11 cellular contexts compared by ENCODE assay signal in the genomic region with DNA sequence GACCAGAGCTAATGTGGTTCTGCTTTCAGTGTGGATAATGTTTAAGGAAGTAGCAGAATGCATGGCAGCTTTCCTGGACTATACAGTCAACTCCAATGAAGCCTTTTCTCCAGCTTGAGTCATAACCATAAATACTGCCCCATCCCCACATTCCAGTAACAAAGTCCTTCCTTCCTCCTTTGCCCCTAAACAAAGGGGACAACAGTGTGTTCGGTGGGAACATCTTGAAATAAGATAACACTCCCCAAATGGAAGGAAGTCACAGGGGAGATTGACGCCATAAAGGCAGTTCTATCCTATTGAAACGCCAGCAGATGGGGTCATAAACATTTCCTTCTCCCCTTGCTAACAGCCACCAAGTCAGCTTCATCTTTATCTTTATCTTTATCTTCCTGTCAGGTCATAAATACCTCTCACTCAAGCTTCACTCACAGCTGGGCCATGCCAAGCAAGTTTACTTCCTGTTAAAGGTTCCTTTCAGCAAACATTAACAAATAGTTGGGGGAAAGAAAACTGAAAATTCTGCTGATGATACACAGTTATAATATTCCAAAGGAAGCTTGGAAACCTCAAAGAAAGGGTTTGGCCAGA.
DNase-seq lines count a peak whose midpoint lies in the region; TF ChIP-seq lines count a peak whose summit lies in the region.
"Had no signal": no experiment of that assay in that cellular context is flagged by ENCODE, and none has a peak within 500 bp of the region (broad histone marks: within the 10 kb centered on the region; RNA-seq: fewer than 3 reads in every experiment).

No MANE protein-coding gene starts in this region.

- no peak overlapping the region for H3K4me3 Mint-ChIP-seq in progenitor cell of endocrine pancreas (ENCODE audit: low read depth)
- H3K4me3 Mint-ChIP-seq: neural crest cell had no signal

- H3K9me3 ChIP-seq in testis, result no peaks in the 10 kb centered on the region

- peaks cover 39% of the 10 kb centered on the region for H3K4me1 Mint-ChIP-seq in progenitor cell of endocrine pancreas (ENCODE audit: low read depth)

- no peaks in the 10 kb centered on the region for H3K36me3 Mint-ChIP-seq in progenitor cell of endocrine pancreas (ENCODE audit: insufficient read depth)

- no peak overlapping the region for H3K27ac Mint-ChIP-seq in progenitor cell of endocrine pancreas

- H3K27ac ChIP-seq in testis, result no peak overlapping the region
- H3K27ac ChIP-seq: dorsolateral prefrontal cortex had no signal

- TF ChIP-seq POLR2A in testis (IDR thresholded peaks at IDR 0.05), result no peak

- DNase-seq in A172 (ENCODE audit: low spot score) (peak; percentile 62), GM12865 (ENCODE audit: low read depth) (peak; percentile 24), RPMI7951 (ENCODE audit: low read depth) (peak; percentile 61), fibroblast of pulmonary artery (ENCODE audit: low read depth) (peak; percentile 77), GM19238 (ENCODE audit: insufficient read length, low spot score) (no peak), progenitor cell of endocrine pancreas (ENCODE audit: low spot score, unreplicated experiment) (no peak), testis (no peak)
- DNase-seq in activated CD4-positive, alpha-beta T cell treated with anti-CD3 and anti-CD28 coated beads for 4 hours, result no peak
- DNase-seq: dorsolateral prefrontal cortex, NCI-H1417 treated with DMSO at 0.1 percent for 48 hours had no signal

- H3K36me3 ChIP-seq in testis (ENCODE audit: low read depth, missing control alignments), result no peaks in the 10 kb centered on the region

- TF ChIP-seq CTCF in GM12865 (IDR thresholded peaks at IDR 0.05; ENCODE audit: insufficient read depth, low read depth, low read length, missing control alignments) (no peak), fibroblast of pulmonary artery (IDR thresholded peaks at IDR 0.05; ENCODE audit: low read length, missing control alignments) (no peak), progenitor cell of endocrine pancreas (IDR thresholded peaks at IDR 0.05; ENCODE audit: unreplicated experiment) (no peak), testis (IDR thresholded peaks at IDR 0.05) (no peak)

- peaks cover 13% of the 10 kb centered on the region for H3K4me1 ChIP-seq in testis

- 48 to 57% methylated on average over 3 of the region's 3 CpGs for WGBS in testis, 2 donors

- H3K27me3 ChIP-seq in testis, result no peaks in the 10 kb centered on the region

- intact Hi-C loops in testis (cut with DNase I; ENCODE audit: low total_unique reads), result no loop called here

- no peak overlapping the region for H3K4me3 ChIP-seq in GM12865 (ENCODE audit: low read depth, low read length)
- H3K4me3 ChIP-seq in fibroblast of pulmonary artery (replicated peaks; ENCODE audit: low read depth, low read length), result no peak overlapping the region
- no peak overlapping the region for H3K4me3 ChIP-seq in testis
- H3K4me3 ChIP-seq: dorsolateral prefrontal cortex had no signal

- peaks cover 4% of the 10 kb centered on the region for H3K27me3 Mint-ChIP-seq in progenitor cell of endocrine pancreas

- H3K9me3 Mint-ChIP-seq in progenitor cell of endocrine pancreas (ENCODE audit: low read depth), result no peaks in the 10 kb centered on the region
- H3K9me3 Mint-ChIP-seq: neural crest cell had no signal

Comparison
In these comparisons a context has a peak if more than half of its experiments do, and no peak if none do; other contexts are left out.
1. DNase-seq: peak in A172 (single experiment), GM12865 (single experiment), RPMI7951 (single experiment) and fibroblast of pulmonary artery (single experiment); none in GM19238 (single experiment), progenitor cell of endocrine pancreas (single experiment), activated CD4-positive, alpha-beta T cell treated with anti-CD3 and anti-CD28 coated beads for 4 hours (0 of 2) and testis (single experiment).